Comparison of ENCODE assay signal across 19 cellular contexts in genomic region chr6:136178749-136179148, GRCh38.
DNase-seq lines count a peak whose midpoint lies in the region; ATAC-seq, FAIRE-seq and TF ChIP-seq lines count a peak whose summit lies in the region.
"Had no signal": no experiment of that assay in that cellular context is flagged by ENCODE, and none has a peak within 500 bp of the region (broad histone marks: within the 10 kb centered on the region; RNA-seq: fewer than 3 reads in every experiment).

No MANE protein-coding gene starts in this region.

- no peaks in the 10 kb centered on the region for H3K27me3 ChIP-seq in HepG2 (ENCODE audit: control insufficient read depth in 1 of 2, insufficient read depth in 2 of 2, low read length in 2 of 2)
- no peaks in the 10 kb centered on the region for H3K27me3 ChIP-seq in right lobe of liver
- H3K27me3 ChIP-seq in bronchial epithelial cell (ENCODE audit: control insufficient read depth, insufficient read depth, low read length) = peaks cover 1% of the 10 kb centered on the region

- WGBS in HepG2 (ENCODE audit: low lambda C conversion rate) = 3% methylated on average over 2 of the region's 2 CpGs
- WGBS in right lobe of liver (ENCODE audit: insufficient coverage, low coverage, low lambda C conversion rate, missing lambda C conversion rate) = 40% methylated on average over 2 of the region's 2 CpGs

- H3K9me3 ChIP-seq in HepG2 (ENCODE audit: low read length) (no peaks in the 10 kb centered on the region), right lobe of liver (no peaks in the 10 kb centered on the region), HEK293 (ENCODE audit: control insufficient read depth, insufficient read depth, low read depth, low read length) (no peaks in the 10 kb centered on the region)
- H3K9me3 ChIP-seq: Caco-2 had no signal

- no peak for TF ChIP-seq CTCF in HepG2 (CRISPR knock-in tag; IDR thresholded peaks at IDR 0.05)
- no peak for TF ChIP-seq CTCF in right lobe of liver (IDR thresholded peaks at IDR 0.05)
- no peak for TF ChIP-seq CTCF in HEK293 (tag by site-specific recombination; IDR thresholded peaks at IDR 0.05)
- TF ChIP-seq CTCF in bronchial epithelial cell (IDR thresholded peaks at IDR 0.05; ENCODE audit: insufficient read depth, low read length, severe bottlenecking) = no peak

- no peak overlapping the region for H2AFZ ChIP-seq in HepG2 (ENCODE audit: low read length)

- no peak for TF ChIP-seq RAD21 in HepG2 (CRISPR knock-in tag; IDR thresholded peaks at IDR 0.05)

- POLR2A ChIA-PET in HepG2 (lab: Yijun Ruan, JAX) (no interaction called here), HEK293 (lab: Yijun Ruan, JAX) (no interaction called here)

- intact Hi-C loops in HepG2 (cut with micrococcal nuclease; ENCODE audit: unreplicated experiment) = no loop called here
- intact Hi-C loops in right lobe of liver (cut with DNase I) = no loop called here

- H3K27ac ChIP-seq in HepG2 (ENCODE audit: extremely low read length, insufficient read depth, low read length) (no peak overlapping the region), right lobe of liver (no peak overlapping the region), HEK293 (ENCODE audit: extremely low read depth, low read depth, low read length) (no peak overlapping the region)
- H3K27ac ChIP-seq: C4-2B, HL-60 had no signal

- FAIRE-seq in HepG2 (lab: Jason Lieb, UNC) = no peak
- FAIRE-seq in bronchial epithelial cell (lab: Jason Lieb, UNC) = peak; percentile 76
- FAIRE-seq: A204.1, D721Med, GM12892, GM18507 had no signal

- DNase-seq in HepG2 (ENCODE audit: low spot score) = no peak
- no peak for DNase-seq in right lobe of liver
- DNase-seq in bronchial epithelial cell (ENCODE audit: low read depth) = no peak
- DNase-seq in AML-193 (lab: John Stamatoyannopoulos, UW) = no peak
- DNase-seq in NCI-H446 treated with DMSO at 0.1 percent for 48 hours (lab: John Stamatoyannopoulos, UW) = no peak
- DNase-seq: ACHN; Caco-2; CD4-positive, alpha-beta T cell; GDM1; GOT3; H7; KG1 had no signal

- H3K36me3 ChIP-seq in HepG2 (replicated peaks in 1 of 2; ENCODE audit: control insufficient read depth in 1 of 2, insufficient read depth in 2 of 2, low read length in 2 of 2) (no peaks in the 10 kb centered on the region), right lobe of liver (no peaks in the 10 kb centered on the region), HEK293 (ENCODE audit: control insufficient read depth in 2 of 2, insufficient read depth in 1 of 2, low read length in 2 of 2) (no peaks in the 10 kb centered on the region), bronchial epithelial cell (ENCODE audit: control insufficient read depth, insufficient read depth, low read length) (no peaks in the 10 kb centered on the region)

- TF ChIP-seq EP300 in HepG2 (IDR thresholded peaks at IDR 0.05; ENCODE audit: low read depth in 2 of 2, low read length in 2 of 2) = no peak
- no peak for TF ChIP-seq EP300 in HepG2 (CRISPR knock-in tag; IDR thresholded peaks at IDR 0.05; ENCODE audit: borderline replicate concordance)

- no peak overlapping the region for H3K4me2 ChIP-seq in HepG2 (ENCODE audit: low read depth, low read length)

- no peaks in the 10 kb centered on the region for H4K20me1 ChIP-seq in HepG2 (ENCODE audit: insufficient read depth, low read length)

- CTCF ChIA-PET in HepG2 (lab: Yijun Ruan, JAX; ENCODE audit: low intra/inter-chr PET ratio, low total read pairs) (no interaction called here), HEK293 (lab: Yijun Ruan, JAX) (interaction anchor here (0.7 kb wide), 1 partner anchor 1697 kb away, joined by 3 read pairs; no protein-coding TSS in a partner anchor)

- ATAC-seq in HepG2 (no peak), right lobe of liver (no peak)

- H3K4me3 ChIP-seq in HepG2 (replicated peaks in 1 of 3; ENCODE audit: insufficient read depth in 1 of 3, low read depth in 2 of 3, low read length in 3 of 3) (no peak overlapping the region), right lobe of liver (no peak overlapping the region), HEK293 (ENCODE audit: low read depth, low read length) (no peak overlapping the region), bronchial epithelial cell (ENCODE audit: low read depth, low read length) (no peak overlapping the region)

- in situ Hi-C loops in HepG2 (cut with HindIII; ENCODE audit: extremely low pct_ligation_motif_present, low pct_unique_long_range_greater_than_20kb) = no loop called here

- H3K79me2 ChIP-seq in HepG2 (ENCODE audit: insufficient read depth, low read length) = no peaks in the 10 kb centered on the region

- TF ChIP-seq POLR2A in HepG2 (IDR thresholded peaks at IDR 0.05; ENCODE audit: insufficient read depth in 1 of 2, low read depth in 2 of 2, low read length in 2 of 2) = no peak
- no peak for TF ChIP-seq POLR2A in right lobe of liver (IDR thresholded peaks at IDR 0.05)

- no peak overlapping the region for H3K9ac ChIP-seq in HepG2 (ENCODE audit: insufficient read depth, low read depth, low read length)

- no TSS peak for BruUV-seq in HepG2 (replicated peaks; lab: Mats Ljungman, UMichigan)

- H3K4me1 ChIP-seq in HepG2 (ENCODE audit: insufficient read depth, low read length) = no peaks in the 10 kb centered on the region
- peaks cover 0 to 30% (median 6%) of the 10 kb centered on the region in 4 donors for H3K4me1 ChIP-seq in right lobe of liver
- no peaks in the 10 kb centered on the region for H3K4me1 ChIP-seq in HEK293 (ENCODE audit: control insufficient read depth, insufficient read depth, low read length)
- H3K4me1 ChIP-seq: Caco-2 had no signal

TF ChIP-seq in HepG2, 621 proteins besides CTCF, POLR2A, EP300 and RAD21:
- 0 out of 2 replicates have a peak, but pooled peaks have one; percentile 2 for TF ChIP-seq CEBPB (IDR thresholded peaks at IDR 0.05; ENCODE audit: borderline replicate concordance, low read depth, low read length)
- TF ChIP-seq ZNF317 (CRISPR knock-in tag; IDR thresholded peaks at IDR 0.05) = no peak

TF ChIP-seq in HEK293, 187 proteins besides CTCF, POLR2A, EP300 and RAD21:
- TF ChIP-seq SCRT2 (tag by site-specific recombination; IDR thresholded peaks at IDR 0.05) (0 out of 2 replicates have a peak, but pooled peaks have one; percentile 22), ZNF701 (tag by site-specific recombination; IDR thresholded peaks at IDR 0.05) (no peak)
